In genomic region chr20:14604143-14604542, GRCh38 we compare ENCODE assay signal across 24 cellular contexts.
DNase-seq lines count a peak whose midpoint lies in the region; TF ChIP-seq lines count a peak whose summit lies in the region.
"Had no signal": no experiment of that assay in that cellular context is flagged by ENCODE, and none has a peak within 500 bp of the region (broad histone marks: within the 10 kb centered on the region; RNA-seq: fewer than 3 reads in every experiment).

No MANE protein-coding gene starts in this region.

- intact Hi-C loops in left ventricle myocardium inferior (cut with micrococcal nuclease) = no loop called here
- intact Hi-C loops in activated T-helper 1 cell treated with anti-CD3 and anti-CD28 coated beads, Interleukin-12 subunit alpha, Interleukin-12 subunit beta, Interleukin-2, Interleukin-4 antibody, amounts not matched to agents 30 ng/mL and 10 ng/mL and 1 ng/mL, durations not matched to agents 14 hours and 24 hours and 36 hours (cut with micrococcal nuclease) = no loop called here

- no peaks in the 10 kb centered on the region for H3K27me3 ChIP-seq in parathyroid adenoma (ENCODE audit: control insufficient read depth, insufficient read depth, low read length)
- H3K27me3 ChIP-seq in left ventricle myocardium inferior (ENCODE audit: low read depth) = no peaks in the 10 kb centered on the region
- H3K27me3 ChIP-seq: SJCRH30 had no signal

- H3K27ac ChIP-seq in parathyroid adenoma (no peak overlapping the region), left ventricle myocardium inferior (replicated peaks) (no peak overlapping the region)
- H3K27ac ChIP-seq: 22Rv1, C4-2B, PC-9, SJCRH30 had no signal

- no peaks in the 10 kb centered on the region for H3K27me3 Mint-ChIP-seq in activated T-helper 1 cell treated with anti-CD3 and anti-CD28 coated beads, Interleukin-12 subunit alpha, Interleukin-12 subunit beta, Interleukin-2, Interleukin-4 antibody, amounts not matched to agents 30 ng/mL and 10 ng/mL and 1 ng/mL, durations not matched to agents 14 hours and 24 hours and 36 hours (ENCODE audit: insufficient read depth)
- H3K27me3 Mint-ChIP-seq: T-cell had no signal

- H3K36me3 ChIP-seq in parathyroid adenoma (ENCODE audit: control insufficient read depth, insufficient read depth, low read length) = no peaks in the 10 kb centered on the region
- no peaks in the 10 kb centered on the region for H3K36me3 ChIP-seq in left ventricle myocardium inferior
- H3K36me3 ChIP-seq: SJCRH30 had no signal

- no peaks in the 10 kb centered on the region for H3K9me3 ChIP-seq in parathyroid adenoma (ENCODE audit: control insufficient read depth, low read length)
- H3K9me3 ChIP-seq in left ventricle myocardium inferior (replicated peaks) = no peaks in the 10 kb centered on the region
- H3K9me3 ChIP-seq: SJCRH30 had no signal

- H3K4me3 Mint-ChIP-seq in activated T-helper 1 cell treated with anti-CD3 and anti-CD28 coated beads, Interleukin-12 subunit alpha, Interleukin-12 subunit beta, Interleukin-2, Interleukin-4 antibody, amounts not matched to agents 30 ng/mL and 10 ng/mL and 1 ng/mL, durations not matched to agents 14 hours and 24 hours and 36 hours = no peak overlapping the region
- H3K4me3 Mint-ChIP-seq: B cell; CD8-positive, alpha-beta T cell; T-cell had no signal

- peak overlapping the region; percentile 69 for H2AFZ ChIP-seq in parathyroid adenoma
- H2AFZ ChIP-seq: PC-9 had no signal

- H3K9ac ChIP-seq in parathyroid adenoma = no peak overlapping the region

- H3K4me3 ChIP-seq in parathyroid adenoma (ENCODE audit: low read depth, low read length) = no peak overlapping the region
- H3K4me3 ChIP-seq in left ventricle myocardium inferior = no peak overlapping the region
- H3K4me3 ChIP-seq: PC-9, SJCRH30 had no signal

- no peaks in the 10 kb centered on the region for H3K4me1 ChIP-seq in parathyroid adenoma
- no peaks in the 10 kb centered on the region for H3K4me1 ChIP-seq in left ventricle myocardium inferior
- H3K4me1 ChIP-seq: SJCRH30 had no signal

- H3K27ac Mint-ChIP-seq in activated T-helper 1 cell treated with anti-CD3 and anti-CD28 coated beads, Interleukin-12 subunit alpha, Interleukin-12 subunit beta, Interleukin-2, Interleukin-4 antibody, amounts not matched to agents 30 ng/mL and 10 ng/mL and 1 ng/mL, durations not matched to agents 14 hours and 24 hours and 36 hours = no peak overlapping the region
- H3K27ac Mint-ChIP-seq: B cell; CD8-positive, alpha-beta T cell; T-cell had no signal

- DNase-seq in DMS153 (lab: John Stamatoyannopoulos, UW) = peak; percentile 38
- no peak for DNase-seq in DMS153 treated with DMSO at 0.1 percent for 48 hours (lab: John Stamatoyannopoulos, UW; ENCODE audit: unreplicated experiment)
- DNase-seq in COLO668 (lab: John Stamatoyannopoulos, UW; ENCODE audit: unreplicated experiment) = peak; percentile 31
- peak; percentile 57 for DNase-seq in NCI-H748 treated with DMSO at 0.1 percent for 48 hours (lab: John Stamatoyannopoulos, UW)
- no peak for DNase-seq in activated CD4-positive, CD25-positive, alpha-beta regulatory T cell treated with anti-CD3 and anti-CD28 coated beads, Interleukin-2, amount 50 U/mL, for 72 hours
- DNase-seq in left ventricle myocardium inferior = no peak
- no peak for DNase-seq in activated T-helper 1 cell treated with anti-CD3 and anti-CD28 coated beads, Interleukin-12 subunit alpha, Interleukin-12 subunit beta, Interleukin-2, Interleukin-4 antibody, amounts not matched to agents 30 ng/mL and 10 ng/mL and 1 ng/mL, durations not matched to agents 14 hours and 24 hours and 36 hours (ENCODE audit: low spot score)
- DNase-seq: CD8-positive, alpha-beta T cell; DMS 273 treated with DMSO at 0.1 percent for 48 hours; Karpas-422; NCI-H1105 treated with DMSO at 0.1 percent for 48 hours; NCI-H1694; NCI-H2029 treated with DMSO at 0.1 percent for 48 hours; NCI-H2171; NCI-H446 treated with DMSO at 0.1 percent for 48 hours; NCI-H69; NK-92 treated with Interleukin-12 subunit alpha and Interleukin-12 subunit beta, amount 100 ng/mL, for 24 hours; PC-9; SJCRH30; T-cell had no signal

- H3K79me2 ChIP-seq in parathyroid adenoma = no peaks in the 10 kb centered on the region

- TF ChIP-seq CTCF in parathyroid adenoma (IDR thresholded peaks at IDR 0.05) (no peak), left ventricle myocardium inferior (IDR thresholded peaks at IDR 0.05; ENCODE audit: borderline replicate concordance) (no peak)

- no peaks in the 10 kb centered on the region for H3K4me1 Mint-ChIP-seq in activated T-helper 1 cell treated with anti-CD3 and anti-CD28 coated beads, Interleukin-12 subunit alpha, Interleukin-12 subunit beta, Interleukin-2, Interleukin-4 antibody, amounts not matched to agents 30 ng/mL and 10 ng/mL and 1 ng/mL, durations not matched to agents 14 hours and 24 hours and 36 hours (ENCODE audit: low read depth)
- H3K4me1 Mint-ChIP-seq: B cell, T-cell had no signal

- no peak overlapping the region for H3K4me2 ChIP-seq in parathyroid adenoma (ENCODE audit: low read length)
- H3K4me2 ChIP-seq: PC-9 had no signal

- peaks cover 10% of the 10 kb centered on the region for H3K9me3 Mint-ChIP-seq in activated T-helper 1 cell treated with anti-CD3 and anti-CD28 coated beads, Interleukin-12 subunit alpha, Interleukin-12 subunit beta, Interleukin-2, Interleukin-4 antibody, amounts not matched to agents 30 ng/mL and 10 ng/mL and 1 ng/mL, durations not matched to agents 14 hours and 24 hours and 36 hours

- no peaks in the 10 kb centered on the region for H3K36me3 Mint-ChIP-seq in activated T-helper 1 cell treated with anti-CD3 and anti-CD28 coated beads, Interleukin-12 subunit alpha, Interleukin-12 subunit beta, Interleukin-2, Interleukin-4 antibody, amounts not matched to agents 30 ng/mL and 10 ng/mL and 1 ng/mL, durations not matched to agents 14 hours and 24 hours and 36 hours (ENCODE audit: low read depth)
- H3K36me3 Mint-ChIP-seq: CD8-positive, alpha-beta T cell; T-cell had no signal

Comparison
In these comparisons a context has a peak if more than half of its experiments do, and no peak if none do; other contexts are left out.
1. DNase-seq: peak in DMS153 (single experiment), COLO668 (single experiment) and NCI-H748 treated with DMSO at 0.1 percent for 48 hours (single experiment); none in DMS153 treated with DMSO at 0.1 percent for 48 hours (single experiment), activated CD4-positive, CD25-positive, alpha-beta regulatory T cell treated with anti-CD3 and anti-CD28 coated beads, Interleukin-2, amount 50 U/mL, for 72 hours (single experiment), left ventricle myocardium inferior (single experiment) and activated T-helper 1 cell treated with anti-CD3 and anti-CD28 coated beads, Interleukin-12 subunit alpha, Interleukin-12 subunit beta, Interleukin-2, Interleukin-4 antibody, amounts not matched to agents 30 ng/mL and 10 ng/mL and 1 ng/mL, durations not matched to agents 14 hours and 24 hours and 36 hours (single experiment).